ENCODE assay signal across 8 cellular contexts in the genomic region with DNA sequence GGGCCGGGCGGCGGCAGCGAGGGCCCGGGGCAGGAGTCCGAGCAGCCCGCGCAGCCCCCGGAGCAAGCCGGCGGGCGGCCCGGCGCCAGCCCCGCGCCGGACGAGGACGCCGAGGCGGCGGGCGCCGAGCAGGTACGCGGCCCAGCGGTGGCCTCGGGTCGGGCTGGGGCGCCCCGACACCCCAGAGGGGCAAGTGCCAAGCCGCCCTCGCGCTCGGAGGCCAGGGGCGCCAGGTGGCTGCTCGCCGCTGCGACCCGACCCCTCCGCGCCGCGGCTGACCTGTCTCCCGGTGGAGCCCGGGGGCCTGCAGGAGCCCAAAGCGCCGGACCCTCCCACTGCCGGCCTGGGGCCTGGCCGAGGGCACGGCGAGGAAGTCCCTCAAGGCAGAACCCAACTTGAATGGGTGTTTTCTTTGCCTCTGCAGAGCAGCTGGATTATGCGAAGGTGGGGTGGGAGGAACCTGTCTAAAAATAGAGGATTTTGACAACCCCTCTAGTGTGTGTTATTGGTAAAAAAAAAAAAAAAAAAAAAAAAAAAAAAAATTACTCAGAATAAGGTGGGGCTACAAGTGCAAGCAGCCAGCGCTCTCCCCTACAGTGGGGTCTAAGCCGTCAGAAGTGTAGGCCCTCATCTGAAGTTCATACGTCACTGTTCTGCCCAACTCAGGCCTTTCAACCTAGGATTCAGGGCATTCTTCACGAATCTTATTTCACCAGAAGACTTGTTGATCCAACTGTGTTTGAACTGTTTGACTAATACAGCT. TPM values are rescaled to one million over a fixed set of nuclear protein-coding genes. Genes with fewer than 3 reads are reported as not detected.
DNase-seq lines count a peak whose midpoint lies in the region; ATAC-seq and TF ChIP-seq lines count a peak whose summit lies in the region.

No MANE protein-coding gene starts in this region.

- DNase-seq in RKO (ENCODE audit: low spot score) (peak; percentile 64), brain microvascular endothelial cell (no peak), iPS-NIHi7 (ENCODE audit: extremely low spot score) (peak; percentile 61), smooth muscle cell (lab: John Stamatoyannopoulos, UW; ENCODE audit: unreplicated experiment) (peak; percentile 14), NCI-H1930 (lab: John Stamatoyannopoulos, UW) (no peak)

- H3K27ac ChIP-seq in BLaER1 (peak overlapping the region; percentile 98), brain microvascular endothelial cell (no peak overlapping the region), smooth muscle cell (ENCODE audit: low read depth) (no peak overlapping the region)

- H3K4me1 ChIP-seq in BLaER1 (peaks cover 43% of the 10 kb centered on the region), smooth muscle cell (ENCODE audit: low read depth) (peaks cover 14% of the 10 kb centered on the region)

- H3K79me2 ChIP-seq in smooth muscle cell (ENCODE audit: low read depth): peaks cover 48% of the 10 kb centered on the region

- 2% methylated on average over 55 of the region's 57 CpGs for WGBS in smooth muscle cell (ENCODE audit: low lambda C conversion rate)

- in situ Hi-C loops in brain microvascular endothelial cell (cut with HindIII; ENCODE audit: low pct_ligation_motif_present, low sequenced_read_pairs): no loop called here

- H3K4me3 ChIP-seq in BLaER1 (peak overlapping the region; percentile 93), brain microvascular endothelial cell (ENCODE audit: low read depth, low read length) (peak overlapping the region; percentile 66), smooth muscle cell (peak overlapping the region; percentile 84)

- no peaks in the 10 kb centered on the region for H3K27me3 ChIP-seq in BLaER1
- H3K27me3 ChIP-seq in brain microvascular endothelial cell (replicated peaks): no peaks in the 10 kb centered on the region
- H3K27me3 ChIP-seq in smooth muscle cell (ENCODE audit: low read depth): no peaks in the 10 kb centered on the region

- TF ChIP-seq CTCF in brain microvascular endothelial cell (IDR thresholded peaks at IDR 0.05; ENCODE audit: low read depth, low read length, missing control alignments) (no peak), smooth muscle cell (IDR thresholded peaks at IDR 0.05; ENCODE audit: borderline replicate concordance, insufficient read depth, poor library complexity, severe bottlenecking) (no peak)

- no peak overlapping the region for H2AFZ ChIP-seq in smooth muscle cell (ENCODE audit: low read depth)

- no peaks in the 10 kb centered on the region for H3K9me3 ChIP-seq in BLaER1
- H3K9me3 ChIP-seq in smooth muscle cell (replicated peaks; ENCODE audit: low read depth): no peaks in the 10 kb centered on the region

- H3K36me3 ChIP-seq in BLaER1: peaks cover 12% of the 10 kb centered on the region
- no peaks in the 10 kb centered on the region for H3K36me3 ChIP-seq in brain microvascular endothelial cell (replicated peaks)
- H3K36me3 ChIP-seq in smooth muscle cell (ENCODE audit: low read depth): no peaks in the 10 kb centered on the region

- peak overlapping the region; percentile 90 for H3K4me2 ChIP-seq in BLaER1
- H3K4me2 ChIP-seq in smooth muscle cell: peak overlapping the region; percentile 97

- ATAC-seq in GM19023 (IDR thresholded peaks at IDR 0.05; ENCODE audit: unreplicated experiment) (peak; percentile 33), HG03139 (IDR thresholded peaks at IDR 0.05; ENCODE audit: unreplicated experiment) (peak; percentile 24)

- H3F3A ChIP-seq in smooth muscle cell (ENCODE audit: low read depth): no peaks in the 10 kb centered on the region

- H3K9ac ChIP-seq in BLaER1: peak overlapping the region; percentile 97
- peak overlapping the region; percentile 61 for H3K9ac ChIP-seq in smooth muscle cell (ENCODE audit: low read depth)

- H4K20me1 ChIP-seq in BLaER1 (peaks cover 34% of the 10 kb centered on the region), smooth muscle cell (ENCODE audit: low read depth) (peaks cover 46% of the 10 kb centered on the region)

RNA-seq across cellular contexts. Expression of gene OGFRL1, which starts 0.6 kb away (rescaled TPM):
- total RNA-seq in smooth muscle cell: 56.4 and 77.5 TPM in 2 replicates
- 16.5 and 20.7 TPM in 2 replicates for polyA plus RNA-seq in smooth muscle cell

Comparison
In these comparisons a context has a peak if more than half of its experiments do, and no peak if none do; other contexts are left out.
1. DNase-seq: peak in RKO (single experiment), iPS-NIHi7 (single experiment) and smooth muscle cell (single experiment); none in brain microvascular endothelial cell (single experiment) and NCI-H1930 (0 of 2).
2. Peak in every context shown above with its lines, with median percentiles within 50 percentile points of each other: H3K4me3 ChIP-seq.